Comparison of ENCODE assay signal across 20 cellular contexts in genomic region chr6:156601821-156602301, GRCh38.
A peak's percentile ranks its signal among the peaks of the same experiment; 100 is the strongest.
DNase-seq lines count a peak whose midpoint lies in the region; ATAC-seq and TF ChIP-seq lines count a peak whose summit lies in the region.
"Had no signal": no experiment of that assay in that cellular context is flagged by ENCODE, and none has a peak within 500 bp of the region (broad histone marks: within the 10 kb centered on the region; RNA-seq: fewer than 3 reads in every experiment).

No MANE protein-coding gene starts in this region.

- no peaks in the 10 kb centered on the region for H3K4me1 Mint-ChIP-seq in activated T-helper 2 cell treated with anti-CD3 and anti-CD28 coated beads, Interferon-gamma antibody, Interleukin-2, Interleukin-4, amounts not matched to agents 10 μg/mL and 5 μg/mL and 100 μg/mL, durations not matched to agents 14 hours and 24 hours and 36 hours (ENCODE audit: low read depth)
- peaks cover 12% of the 10 kb centered on the region for H3K4me1 Mint-ChIP-seq in GM23338
- H3K4me1 Mint-ChIP-seq: CD8-positive, alpha-beta memory T cell had no signal

- H3K4me2 ChIP-seq in OCI-LY1 (ENCODE audit: low read length) (peak overlapping the region; percentile 30; the same call in 1 of the 2 replicates), GM23338 (no peak overlapping the region)

- H3K9me3 ChIP-seq in right cardiac atrium (ENCODE audit: control insufficient read depth, low read length) (no peaks in the 10 kb centered on the region), OCI-LY1 (ENCODE audit: low read length) (peaks cover 8% of the 10 kb centered on the region; the same call in 1 of the 2 replicates)

- no peak overlapping the region; the same call in 1 of the 2 replicates for H3K9ac ChIP-seq in OCI-LY1 (ENCODE audit: low read length)

- H3K9me3 Mint-ChIP-seq in activated T-helper 2 cell treated with anti-CD3 and anti-CD28 coated beads, Interferon-gamma antibody, Interleukin-2, Interleukin-4, amounts not matched to agents 10 μg/mL and 5 μg/mL and 100 μg/mL, durations not matched to agents 14 hours and 24 hours and 36 hours: no peaks in the 10 kb centered on the region
- peaks cover 34% of the 10 kb centered on the region for H3K9me3 Mint-ChIP-seq in GM23338

- peaks cover 9% of the 10 kb centered on the region for H3K4me1 ChIP-seq in right cardiac atrium (ENCODE audit: control insufficient read depth, insufficient read depth, low read length)
- peaks cover 10% of the 10 kb centered on the region for H3K4me1 ChIP-seq in OCI-LY1 (ENCODE audit: insufficient read depth, low read length, severe bottlenecking)
- H3K4me1 ChIP-seq in GM23338 (ENCODE audit: insufficient read depth): peaks cover 3% of the 10 kb centered on the region; the same call in 1 of the 2 replicates

- H3K27ac Mint-ChIP-seq in activated T-helper 2 cell treated with anti-CD3 and anti-CD28 coated beads, Interferon-gamma antibody, Interleukin-2, Interleukin-4, amounts not matched to agents 10 μg/mL and 5 μg/mL and 100 μg/mL, durations not matched to agents 14 hours and 24 hours and 36 hours: no peak overlapping the region
- H3K27ac Mint-ChIP-seq in GM23338: no peak overlapping the region
- H3K27ac Mint-ChIP-seq: CD8-positive, alpha-beta memory T cell had no signal

- H3K4me3 Mint-ChIP-seq in activated T-helper 2 cell treated with anti-CD3 and anti-CD28 coated beads, Interferon-gamma antibody, Interleukin-2, Interleukin-4, amounts not matched to agents 10 μg/mL and 5 μg/mL and 100 μg/mL, durations not matched to agents 14 hours and 24 hours and 36 hours (ENCODE audit: low read depth): no peak overlapping the region
- no peak overlapping the region for H3K4me3 Mint-ChIP-seq in GM23338
- H3K4me3 Mint-ChIP-seq: CD8-positive, alpha-beta memory T cell had no signal

- TF ChIP-seq CTCF in OCI-LY1 (IDR thresholded peaks at IDR 0.05; ENCODE audit: low read length): no peak
- TF ChIP-seq CTCF in GM23338 (conservative IDR thresholded peaks at IDR 0.05; ENCODE audit: low read depth in 2 of 2): no peak

- ATAC-seq in right cardiac atrium (peak; percentile 83 to 93), left ventricle myocardium superior (no peak), GM21390 (IDR thresholded peaks at IDR 0.05; ENCODE audit: unreplicated experiment) (no peak), GM23338 (no peak)

- H3K27ac ChIP-seq in right cardiac atrium (ENCODE audit: low read length) (peak overlapping the region; percentile 71), OCI-LY1 (ENCODE audit: low read depth, low read length, poor library complexity, severe bottlenecking) (no peak overlapping the region), GM23338 (ENCODE audit: low read depth) (no peak overlapping the region)
- H3K27ac ChIP-seq: C4-2B had no signal

- H3K79me2 ChIP-seq in OCI-LY1 (ENCODE audit: insufficient read depth, low read length) (no peaks in the 10 kb centered on the region), GM23338 (replicated peaks; ENCODE audit: insufficient read depth) (no peaks in the 10 kb centered on the region)

- H3K36me3 Mint-ChIP-seq in activated T-helper 2 cell treated with anti-CD3 and anti-CD28 coated beads, Interferon-gamma antibody, Interleukin-2, Interleukin-4, amounts not matched to agents 10 μg/mL and 5 μg/mL and 100 μg/mL, durations not matched to agents 14 hours and 24 hours and 36 hours (ENCODE audit: low read depth): no peaks in the 10 kb centered on the region
- H3K36me3 Mint-ChIP-seq in GM23338 (ENCODE audit: low read depth): peaks cover 18% of the 10 kb centered on the region

- H3F3A ChIP-seq in OCI-LY1 (ENCODE audit: insufficient read depth, low read length) (no peaks in the 10 kb centered on the region), GM23338 (replicated peaks; ENCODE audit: low read depth) (no peaks in the 10 kb centered on the region)

- intact Hi-C loops in right cardiac atrium (cut with DNase I) (no loop called here), left ventricle myocardium superior (cut with micrococcal nuclease) (no loop called here)
- intact Hi-C loops in activated T-helper 2 cell treated with anti-CD3 and anti-CD28 coated beads, Interferon-gamma antibody, Interleukin-2, Interleukin-4, amounts not matched to agents 10 μg/mL and 5 μg/mL and 100 μg/mL, durations not matched to agents 14 hours and 24 hours and 36 hours (cut with micrococcal nuclease): no loop called here

- H2AFZ ChIP-seq in OCI-LY1 (ENCODE audit: low read length) (no peak overlapping the region), GM23338 (no peak overlapping the region)

- peak; percentile 63 to 83 (median 75) for DNase-seq in right cardiac atrium
- DNase-seq in left ventricle myocardium superior: no peak
- peak; percentile 4 for DNase-seq in myocyte (ENCODE audit: low read depth)
- DNase-seq in activated naive CD4-positive, alpha-beta T cell treated with anti-CD3 and anti-CD28 coated beads, Interleukin-2, amount 50 U/mL, for 16 hours: no peak
- no peak for DNase-seq in activated T-helper 2 cell treated with anti-CD3 and anti-CD28 coated beads, Interferon-gamma antibody, Interleukin-2, Interleukin-4, amounts not matched to agents 10 μg/mL and 5 μg/mL and 100 μg/mL, durations not matched to agents 14 hours and 24 hours and 36 hours (ENCODE audit: low spot score)
- no peak for DNase-seq in GM23338 (ENCODE audit: low spot score)
- DNase-seq: AML-193; Calu3; CD8-positive, alpha-beta memory T cell; DMS153; H7; KBM-7; NCI-H1105 treated with DMSO at 0.1 percent for 48 hours; NCI-H1694; NCI-H2081; NCI-H446; NCI-H526 had no signal

- no peaks in the 10 kb centered on the region for H4K20me1 ChIP-seq in OCI-LY1 (ENCODE audit: insufficient read depth, low read length)
- H4K20me1 ChIP-seq in GM23338 (replicated peaks; ENCODE audit: insufficient read depth): no peaks in the 10 kb centered on the region

- peaks cover 1% of the 10 kb centered on the region for H3K27me3 Mint-ChIP-seq in activated T-helper 2 cell treated with anti-CD3 and anti-CD28 coated beads, Interferon-gamma antibody, Interleukin-2, Interleukin-4, amounts not matched to agents 10 μg/mL and 5 μg/mL and 100 μg/mL, durations not matched to agents 14 hours and 24 hours and 36 hours (ENCODE audit: low read depth)
- H3K27me3 Mint-ChIP-seq in GM23338 (ENCODE audit: insufficient read depth, low read depth, poor library complexity): peaks cover 5% of the 10 kb centered on the region

- H3K4me3 ChIP-seq in right cardiac atrium (ENCODE audit: low read length): no peak overlapping the region
- H3K4me3 ChIP-seq in OCI-LY1 (ENCODE audit: low read depth, low read length, poor library complexity, severe bottlenecking): peak overlapping the region; percentile 5
- no peak overlapping the region for H3K4me3 ChIP-seq in GM23338

- H3K9me2 ChIP-seq in OCI-LY1 (ENCODE audit: low read depth, low read length) (no peaks in the 10 kb centered on the region), GM23338 (ENCODE audit: insufficient read depth) (no peaks in the 10 kb centered on the region)

- H3K27me3 ChIP-seq in right cardiac atrium (ENCODE audit: control insufficient read depth, insufficient read depth) (no peaks in the 10 kb centered on the region), OCI-LY1 (ENCODE audit: insufficient read depth, low read length) (no peaks in the 10 kb centered on the region; the same call in 1 of the 2 replicates), GM23338 (ENCODE audit: insufficient read depth) (no peaks in the 10 kb centered on the region)

- WGBS in right cardiac atrium: 78% methylated on average over 13 of the region's 13 CpGs

- H3K36me3 ChIP-seq in OCI-LY1 (ENCODE audit: insufficient read depth, low read length): no peaks in the 10 kb centered on the region
- H3K36me3 ChIP-seq in GM23338 (ENCODE audit: insufficient read depth): 0 out of 2 replicates have a peak, but pooled peaks cover 3% of the 10 kb centered on the region

TF ChIP-seq in GM23338, 12 proteins besides CTCF, POLR2A, EP300 and RAD21 (continues in another document):
- TF ChIP-seq EZH2phosphoT487 (IDR thresholded peaks at IDR 0.05; ENCODE audit: unreplicated experiment) (no peak), ZNF331 (CRISPR knock-in tag; IDR thresholded peaks at IDR 0.05; ENCODE audit: low read depth) (no peak), POLR2AphosphoS5 (IDR thresholded peaks at IDR 0.05; ENCODE audit: low read depth) (no peak), EZH2 (IDR thresholded peaks at IDR 0.05; ENCODE audit: low read depth, unreplicated experiment) (no peak), ZNF114 (CRISPR knock-in tag; IDR thresholded peaks at IDR 0.05) (no peak), REST (IDR thresholded peaks at IDR 0.05; ENCODE audit: unreplicated experiment) (no peak), ETS1 (IDR thresholded peaks at IDR 0.05) (no peak)

Comparison
In these comparisons a context has a peak if more than half of its experiments do, and no peak if none do; other contexts are left out.
1. ATAC-seq: peak in right cardiac atrium (2 of 2); none in left ventricle myocardium superior (single experiment), GM21390 (single experiment) and GM23338 (single experiment).
2. DNase-seq: peak in right cardiac atrium (3 of 3) and myocyte (single experiment); none in left ventricle myocardium superior (single experiment), activated naive CD4-positive, alpha-beta T cell treated with anti-CD3 and anti-CD28 coated beads, Interleukin-2, amount 50 U/mL, for 16 hours (single experiment), activated T-helper 2 cell treated with anti-CD3 and anti-CD28 coated beads, Interferon-gamma antibody, Interleukin-2, Interleukin-4, amounts not matched to agents 10 μg/mL and 5 μg/mL and 100 μg/mL, durations not matched to agents 14 hours and 24 hours and 36 hours (single experiment) and GM23338 (single experiment).